ENCODE assay signal across 10 cellular contexts in genomic region chr17:32755045-32755805, GRCh38.
DNase-seq lines count a peak whose midpoint lies in the region; ATAC-seq and TF ChIP-seq lines count a peak whose summit lies in the region.
"Had no signal": no experiment of that assay in that cellular context is flagged by ENCODE, and none has a peak within 500 bp of the region (broad histone marks: within the 10 kb centered on the region; RNA-seq: fewer than 3 reads in every experiment).

No MANE protein-coding gene starts in this region.

- intact Hi-C loops in activated CD4-positive, alpha-beta memory T cell treated with anti-CD3 and anti-CD28 coated beads for 36 hours (cut with micrococcal nuclease): loop anchor here (1.0 kb wide), 4 partner anchors 79 to 293 kb away; no protein-coding TSS in a partner anchor

- H3K9me3 Mint-ChIP-seq in activated naive CD8-positive, alpha-beta T cell treated with anti-CD3 and anti-CD28 coated beads, Interleukin-2, amount 50 U/mL, for 24 hours: no peaks in the 10 kb centered on the region
- no peaks in the 10 kb centered on the region for H3K9me3 Mint-ChIP-seq in activated naive CD8-positive, alpha-beta T cell treated with anti-CD3 and anti-CD28 coated beads for 36 hours
- no peaks in the 10 kb centered on the region for H3K9me3 Mint-ChIP-seq in activated CD4-positive, alpha-beta memory T cell treated with anti-CD3 and anti-CD28 coated beads for 36 hours
- H3K9me3 Mint-ChIP-seq: activated naive CD4-positive, alpha-beta T cell treated with anti-CD3 and anti-CD28 coated beads, Interleukin-2, amount 50 U/mL, for 24 hours; stimulated activated naive CD8-positive, alpha-beta T cell treated with anti-CD3 and anti-CD28 coated beads, Interleukin-15, Interleukin-2, amounts not matched to agents 100 ng/mL and 50 ng/mL, for 24 hours had no signal

- DNase-seq in activated naive CD8-positive, alpha-beta T cell treated with anti-CD3 and anti-CD28 coated beads, Interleukin-2, amount 50 U/mL, for 24 hours: no peak
- DNase-seq in activated naive CD8-positive, alpha-beta T cell treated with anti-CD3 and anti-CD28 coated beads for 36 hours: no peak
- DNase-seq in NCI-H1930 (lab: John Stamatoyannopoulos, UW) (peak; percentile 17 to 35), globus pallidus (ENCODE audit: low spot score) (peak; percentile 90), putamen (ENCODE audit: low spot score) (peak; percentile 80)
- DNase-seq in activated CD4-positive, alpha-beta memory T cell treated with anti-CD3 and anti-CD28 coated beads for 36 hours: no peak

- POLR2A ChIA-PET in activated CD4-positive, alpha-beta memory T cell treated with anti-CD3 and anti-CD28 coated beads for 36 hours (lab: Charles Lee): no interaction called here

- H3K27ac Mint-ChIP-seq in activated naive CD8-positive, alpha-beta T cell treated with anti-CD3 and anti-CD28 coated beads, Interleukin-2, amount 50 U/mL, for 24 hours: no peak overlapping the region
- no peak overlapping the region for H3K27ac Mint-ChIP-seq in activated naive CD8-positive, alpha-beta T cell treated with anti-CD3 and anti-CD28 coated beads for 36 hours
- no peak overlapping the region for H3K27ac Mint-ChIP-seq in activated CD4-positive, alpha-beta memory T cell treated with anti-CD3 and anti-CD28 coated beads for 36 hours
- H3K27ac Mint-ChIP-seq: activated naive CD4-positive, alpha-beta T cell treated with anti-CD3 and anti-CD28 coated beads, Interleukin-2, amount 50 U/mL, for 24 hours; stimulated activated naive CD8-positive, alpha-beta T cell treated with anti-CD3 and anti-CD28 coated beads, Interleukin-15, Interleukin-2, amounts not matched to agents 100 ng/mL and 50 ng/mL, for 24 hours had no signal

- no peaks in the 10 kb centered on the region for H3K36me3 Mint-ChIP-seq in activated naive CD8-positive, alpha-beta T cell treated with anti-CD3 and anti-CD28 coated beads, Interleukin-2, amount 50 U/mL, for 24 hours (ENCODE audit: low read depth)
- H3K36me3 Mint-ChIP-seq in activated naive CD8-positive, alpha-beta T cell treated with anti-CD3 and anti-CD28 coated beads for 36 hours: no peaks in the 10 kb centered on the region
- peaks cover 2% of the 10 kb centered on the region for H3K36me3 Mint-ChIP-seq in activated CD4-positive, alpha-beta memory T cell treated with anti-CD3 and anti-CD28 coated beads for 36 hours
- H3K36me3 Mint-ChIP-seq: activated naive CD4-positive, alpha-beta T cell treated with anti-CD3 and anti-CD28 coated beads, Interleukin-2, amount 50 U/mL, for 24 hours had no signal

- peak; percentile 86 for TF ChIP-seq CTCF in VCaP (conservative IDR thresholded peaks at IDR 0.05)

- peak overlapping the region; percentile 37 for H3K27ac ChIP-seq in VCaP

- H3K27me3 Mint-ChIP-seq in activated naive CD8-positive, alpha-beta T cell treated with anti-CD3 and anti-CD28 coated beads, Interleukin-2, amount 50 U/mL, for 24 hours: no peaks in the 10 kb centered on the region
- no peaks in the 10 kb centered on the region for H3K27me3 Mint-ChIP-seq in activated naive CD8-positive, alpha-beta T cell treated with anti-CD3 and anti-CD28 coated beads for 36 hours
- H3K27me3 Mint-ChIP-seq in activated CD4-positive, alpha-beta memory T cell treated with anti-CD3 and anti-CD28 coated beads for 36 hours: no peaks in the 10 kb centered on the region
- H3K27me3 Mint-ChIP-seq: activated naive CD4-positive, alpha-beta T cell treated with anti-CD3 and anti-CD28 coated beads, Interleukin-2, amount 50 U/mL, for 24 hours; stimulated activated naive CD8-positive, alpha-beta T cell treated with anti-CD3 and anti-CD28 coated beads, Interleukin-15, Interleukin-2, amounts not matched to agents 100 ng/mL and 50 ng/mL, for 24 hours had no signal

- H3K4me1 Mint-ChIP-seq in activated naive CD8-positive, alpha-beta T cell treated with anti-CD3 and anti-CD28 coated beads, Interleukin-2, amount 50 U/mL, for 24 hours: peaks cover 12% of the 10 kb centered on the region
- H3K4me1 Mint-ChIP-seq in activated naive CD8-positive, alpha-beta T cell treated with anti-CD3 and anti-CD28 coated beads for 36 hours: peaks cover 16% of the 10 kb centered on the region
- H3K4me1 Mint-ChIP-seq in activated CD4-positive, alpha-beta memory T cell treated with anti-CD3 and anti-CD28 coated beads for 36 hours (ENCODE audit: low read depth): peaks cover 15% of the 10 kb centered on the region

- peak; percentile 52 for ATAC-seq in activated naive CD8-positive, alpha-beta T cell treated with anti-CD3 and anti-CD28 coated beads, Interleukin-2, amount 50 U/mL, for 24 hours
- no peak for ATAC-seq in GM21576 (IDR thresholded peaks at IDR 0.05; ENCODE audit: unreplicated experiment)

- CTCF ChIA-PET in activated CD4-positive, alpha-beta memory T cell treated with anti-CD3 and anti-CD28 coated beads for 36 hours (lab: Charles Lee): interaction anchor here (0.7 to 2.6 kb wide), 7 partner anchors 53 to 311 kb away, joined by 3 to 21 read pairs (median 3); partner anchors contain the start of genes CDK5R1 and PSMD11

- no peak overlapping the region for H3K4me3 Mint-ChIP-seq in activated naive CD8-positive, alpha-beta T cell treated with anti-CD3 and anti-CD28 coated beads, Interleukin-2, amount 50 U/mL, for 24 hours
- no peak overlapping the region for H3K4me3 Mint-ChIP-seq in activated naive CD8-positive, alpha-beta T cell treated with anti-CD3 and anti-CD28 coated beads for 36 hours
- H3K4me3 Mint-ChIP-seq in activated CD4-positive, alpha-beta memory T cell treated with anti-CD3 and anti-CD28 coated beads for 36 hours: no peak overlapping the region
- H3K4me3 Mint-ChIP-seq: activated naive CD4-positive, alpha-beta T cell treated with anti-CD3 and anti-CD28 coated beads, Interleukin-2, amount 50 U/mL, for 24 hours; stimulated activated naive CD8-positive, alpha-beta T cell treated with anti-CD3 and anti-CD28 coated beads, Interleukin-15, Interleukin-2, amounts not matched to agents 100 ng/mL and 50 ng/mL, for 24 hours had no signal

Comparison
In these comparisons a context has a peak if more than half of its experiments do, and no peak if none do; other contexts are left out.
1. DNase-seq: peak in NCI-H1930 (2 of 2), globus pallidus (single experiment) and putamen (single experiment); none in activated naive CD8-positive, alpha-beta T cell treated with anti-CD3 and anti-CD28 coated beads, Interleukin-2, amount 50 U/mL, for 24 hours (single experiment), activated naive CD8-positive, alpha-beta T cell treated with anti-CD3 and anti-CD28 coated beads for 36 hours (single experiment) and activated CD4-positive, alpha-beta memory T cell treated with anti-CD3 and anti-CD28 coated beads for 36 hours (single experiment).